In genomic region chr5:39014544-39014943, GRCh38 we compare ENCODE assay signal across 9 cellular contexts. TPM values are rescaled to one million over a fixed set of nuclear protein-coding genes. Genes with fewer than 3 reads are reported as not detected.
A peak's percentile ranks its signal among the peaks of the same experiment; 100 is the strongest.
DNase-seq lines count a peak whose midpoint lies in the region; ATAC-seq, FAIRE-seq and TF ChIP-seq lines count a peak whose summit lies in the region.
"Had no signal": no experiment of that assay in that cellular context is flagged by ENCODE, and none has a peak within 500 bp of the region (broad histone marks: within the 10 kb centered on the region; RNA-seq: fewer than 3 reads in every experiment).

No MANE protein-coding gene starts in this region.

- peak; percentile 16 for FAIRE-seq in HTR-8/SVneo (lab: Jason Lieb, UNC)

- TF ChIP-seq CTCF in uterus (IDR thresholded peaks at IDR 0.05) = no peak

- no peak for ATAC-seq in GM21367 (IDR thresholded peaks at IDR 0.05; ENCODE audit: unreplicated experiment)

- no peak for TF ChIP-seq POLR2A in uterus (IDR thresholded peaks at IDR 0.05)

- H3K27me3 ChIP-seq in uterus = no peaks in the 10 kb centered on the region
- no peaks in the 10 kb centered on the region for H3K27me3 ChIP-seq in effector memory CD4-positive, alpha-beta T cell (replicated peaks; ENCODE audit: control insufficient read depth, insufficient read depth, low read length, poor library complexity, severe bottlenecking)

- H3K27ac ChIP-seq in uterus = peak overlapping the region; percentile 82 to 91
- H3K27ac ChIP-seq in effector memory CD4-positive, alpha-beta T cell (ENCODE audit: insufficient read depth, low read length, poor library complexity, severe bottlenecking) = no peak overlapping the region

- intact Hi-C loops in uterus (cut with DNase I; ENCODE audit: low total_unique reads) = no loop called here

- H3K4me1 ChIP-seq in uterus = peaks cover 0 to 11% of the 10 kb centered on the region in 2 donors
- no peaks in the 10 kb centered on the region for H3K4me1 ChIP-seq in effector memory CD4-positive, alpha-beta T cell (ENCODE audit: control insufficient read depth, insufficient read depth, low read length, poor library complexity, severe bottlenecking)

- H3K9me3 ChIP-seq in uterus = no peaks in the 10 kb centered on the region
- no peaks in the 10 kb centered on the region for H3K9me3 ChIP-seq in effector memory CD4-positive, alpha-beta T cell (ENCODE audit: control insufficient read depth, low read length)

- no peak overlapping the region for H3K4me3 ChIP-seq in uterus
- H3K4me3 ChIP-seq in effector memory CD4-positive, alpha-beta T cell (ENCODE audit: insufficient read depth, low read depth, low read length, poor library complexity, severe bottlenecking) = no peak overlapping the region

- no peaks in the 10 kb centered on the region for H3K36me3 ChIP-seq in uterus
- H3K36me3 ChIP-seq in effector memory CD4-positive, alpha-beta T cell (ENCODE audit: control insufficient read depth, insufficient read depth, low read length) = peaks cover 27% of the 10 kb centered on the region

- no peak for DNase-seq in HTR-8/SVneo (ENCODE audit: insufficient read length, low spot score)
- peak; percentile 13 for DNase-seq in dermis blood vessel endothelial cell
- DNase-seq in kidney glomerular epithelial cell (lab: John Stamatoyannopoulos, UW) = peak; percentile 85
- peak in 1 of 2 donors; percentile 54 for DNase-seq in uterus
- DNase-seq in NK-92 treated with Interleukin-12 subunit alpha and Interleukin-12 subunit beta, amount 100 ng/mL, for 24 hours (lab: John Stamatoyannopoulos, UW) = no peak
- DNase-seq in effector memory CD4-positive, alpha-beta T cell = no peak
- DNase-seq: cerebellar nuclear complex, NCI-H1092 had no signal

RNA-seq across cellular contexts. Expression of gene RICTOR, which starts 59.7 kb away (rescaled TPM):
- 36.2 and 44.7 TPM in 2 replicates for total RNA-seq in dermis blood vessel endothelial cell
- 10 to 100 TPM; 50.6 to 79.4 (median 70.6) TPM for total RNA-seq in uterus

Comparison
In these comparisons a context has a peak if more than half of its experiments do, and no peak if none do; other contexts are left out.
1. DNase-seq: peak in dermis blood vessel endothelial cell (single experiment) and kidney glomerular epithelial cell (single experiment); none in HTR-8/SVneo (single experiment), NK-92 treated with Interleukin-12 subunit alpha and Interleukin-12 subunit beta, amount 100 ng/mL, for 24 hours (single experiment) and effector memory CD4-positive, alpha-beta T cell (0 of 3).